In genomic region chr2:237704476-237705224, GRCh38 we compare ENCODE assay signal across 10 cellular contexts.
DNase-seq lines count a peak whose midpoint lies in the region; ATAC-seq lines count a peak whose summit lies in the region.
"Had no signal": no experiment of that assay in that cellular context is flagged by ENCODE, and none has a peak within 500 bp of the region (broad histone marks: within the 10 kb centered on the region; RNA-seq: fewer than 3 reads in every experiment).

No MANE protein-coding gene starts in this region.

- H3K27me3 Mint-ChIP-seq in memory B cell, result no peaks in the 10 kb centered on the region

- DNase-seq in ACHN, result peak; percentile 50
- DNase-seq in HS-5 (ENCODE audit: low read depth), result peak; percentile 65
- DNase-seq in astrocyte of the hippocampus (ENCODE audit: low read depth, low spot score), result peak; percentile 79
- DNase-seq in memory B cell (ENCODE audit: low spot score in 2 of 2), result no peak
- no peak for DNase-seq in HK-2 (ENCODE audit: unreplicated experiment)
- no peak for DNase-seq in pons (ENCODE audit: low spot score)
- DNase-seq: occipital lobe, PC-9 had no signal

- ATAC-seq in memory B cell (ENCODE audit: low read depth), result no peak
- no peak for ATAC-seq in HG03025 (IDR thresholded peaks at IDR 0.05; ENCODE audit: low FRiP score, unreplicated experiment)
- ATAC-seq in esophagus mucosa, result no peak

- peak overlapping the region; percentile 36 for H3K27ac Mint-ChIP-seq in memory B cell

- peak overlapping the region; percentile 61 for H3K4me3 Mint-ChIP-seq in memory B cell

- H3K4me1 Mint-ChIP-seq in memory B cell, result peaks cover 56% of the 10 kb centered on the region

- in situ Hi-C loops in ACHN (cut with HindIII; ENCODE audit: low pct_ligation_motif_present, low pct_unique_long_range_greater_than_20kb, low sequenced_read_pairs), result no loop called here

- no peaks in the 10 kb centered on the region for H3K9me3 Mint-ChIP-seq in memory B cell

- peaks cover 16% of the 10 kb centered on the region for H3K36me3 Mint-ChIP-seq in memory B cell

Comparison
In these comparisons a context has a peak if more than half of its experiments do, and no peak if none do; other contexts are left out.
1. DNase-seq: peak in ACHN (single experiment), HS-5 (single experiment) and astrocyte of the hippocampus (single experiment); none in memory B cell (0 of 2), HK-2 (single experiment) and pons (single experiment).